1 cellular context compared by ENCODE assay signal in the genomic region with DNA sequence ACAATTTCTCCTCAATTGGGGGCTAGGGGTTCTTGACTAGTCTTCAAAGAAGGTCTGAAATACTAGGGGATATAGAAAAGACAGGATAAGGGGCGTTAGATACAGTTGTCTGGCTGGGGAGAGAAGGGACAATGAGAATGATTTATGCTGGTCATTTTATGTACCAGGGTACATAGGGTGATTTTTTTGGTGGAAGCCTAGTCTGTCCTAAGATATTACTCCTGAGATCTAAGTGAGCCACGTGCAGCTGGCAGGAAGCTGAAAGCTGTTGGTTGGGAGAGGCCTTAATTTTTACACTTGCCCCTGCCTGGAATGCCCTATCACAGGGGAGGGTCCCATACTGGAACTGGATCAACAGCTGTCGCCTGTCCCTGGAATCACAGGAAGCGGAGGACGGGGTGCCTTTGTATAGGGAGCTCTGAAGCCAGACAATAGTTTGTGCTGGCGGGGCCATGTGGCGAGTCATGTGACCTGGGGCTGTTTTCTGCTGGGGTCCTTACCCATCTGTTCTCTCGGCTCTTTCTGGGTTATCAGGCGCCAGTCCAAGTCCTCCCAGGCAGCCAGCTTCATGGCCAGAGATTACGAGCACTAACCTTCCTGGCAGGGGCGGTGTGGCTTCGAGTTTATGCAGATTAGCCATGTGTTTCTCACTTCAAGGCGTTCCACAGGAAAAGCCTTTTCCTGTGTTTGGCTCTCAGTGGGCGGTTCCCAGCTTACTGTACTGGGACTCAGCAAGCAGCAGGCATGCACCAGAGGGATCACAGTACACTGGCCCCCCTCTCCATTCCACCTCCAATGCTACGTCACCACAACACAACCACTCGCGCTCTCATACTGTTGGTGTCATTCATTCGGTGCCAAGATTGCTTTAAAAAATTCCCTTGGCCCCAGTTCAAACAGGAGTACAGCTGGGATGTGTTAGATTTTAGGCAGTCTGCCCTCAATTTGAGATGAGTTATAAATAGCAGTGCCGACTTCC.
TF ChIP-seq lines count a peak whose summit lies in the region.

No MANE protein-coding gene starts in this region.

TF ChIP-seq in K562, 482 proteins besides CTCF, POLR2A, EP300 and RAD21 (continued from another document and continues in another):
- TF ChIP-seq ZNF717 (CRISPR knock-in tag; IDR thresholded peaks at IDR 0.05) (no peak), HEY1 (CRISPR knock-in tag; IDR thresholded peaks at IDR 0.05; ENCODE audit: borderline replicate concordance) (no peak), ZNF551 (CRISPR knock-in tag; IDR thresholded peaks at IDR 0.05) (no peak), OTX1 (CRISPR knock-in tag; IDR thresholded peaks at IDR 0.05) (no peak), CHD2 (IDR thresholded peaks at IDR 0.05; ENCODE audit: low read depth, low read length) (no peak), PTTG1 (tag; IDR thresholded peaks at IDR 0.05; ENCODE audit: low read depth) (no peak), POLR2G (IDR thresholded peaks at IDR 0.05; ENCODE audit: low read depth, low read length) (0 out of 2 replicates have a peak, but pooled peaks have one; percentile 37), FOXJ3 (CRISPR knock-in tag; IDR thresholded peaks at IDR 0.05) (no peak), BDP1 (IDR thresholded peaks at IDR 0.05; ENCODE audit: insufficient read depth, insufficient read length) (no peak), SNAPC5 (CRISPR knock-in tag; IDR thresholded peaks at IDR 0.05) (no peak), CXXC5 (CRISPR knock-in tag; IDR thresholded peaks at IDR 0.05) (no peak; the same call in none of the 2 replicates), TCF3 (CRISPR knock-in tag; IDR thresholded peaks at IDR 0.05) (peak; percentile 87), ZNF197 (CRISPR knock-in tag; IDR thresholded peaks at IDR 0.05; ENCODE audit: low read depth) (no peak; the same call in 1 of the 2 replicates), ZNF699 (CRISPR knock-in tag; IDR thresholded peaks at IDR 0.05; ENCODE audit: insufficient replicate concordance) (no peak), EGR1 (conservative IDR thresholded peaks at IDR 0.05) (peak; percentile 33), ZNF263 (CRISPR knock-in tag; IDR thresholded peaks at IDR 0.05; ENCODE audit: borderline replicate concordance) (peak; percentile 34; the same call in 1 of the 2 replicates), CHCHD3 (CRISPR knock-in tag; IDR thresholded peaks at IDR 0.05) (no peak), YY1 (IDR thresholded peaks at IDR 0.05; ENCODE audit: borderline replicate concordance in 1 of 3, control insufficient read depth in 1 of 3, extremely low read depth in 1 of 3, insufficient read depth in 3 of 3, insufficient read length in 1 of 3, insufficient replicate concordance in 2 of 3, low read depth in 1 of 3, low read length in 2 of 3) (peak in 2 of 3 experiments; percentile 43 to 63), ZNF354B (CRISPR knock-in tag; IDR thresholded peaks at IDR 0.05) (no peak), SMARCC2 (IDR thresholded peaks at IDR 0.05; ENCODE audit: low read depth) (no peak), BACH1 (tag; IDR thresholded peaks at IDR 0.05) (no peak), NFATC3 (IDR thresholded peaks at IDR 0.05) (0 out of 2 replicates have a peak, but pooled peaks have one; percentile 26), ELK1 (CRISPR knock-in tag; IDR thresholded peaks at IDR 0.05) (no peak), ZNF311 (CRISPR knock-in tag; IDR thresholded peaks at IDR 0.05) (no peak), YBX1 (IDR thresholded peaks at IDR 0.05) (no peak), JUND (IDR thresholded peaks at IDR 0.05; ENCODE audit: borderline replicate concordance, low read depth, low read length) (peak; percentile 71), JUND (tag; IDR thresholded peaks at IDR 0.05; ENCODE audit: borderline replicate concordance, low read depth, low read length) (no peak), DACH1 (IDR thresholded peaks at IDR 0.05; ENCODE audit: partially characterized antibody) (peak; percentile 80), ELF2 (CRISPR knock-in tag; IDR thresholded peaks at IDR 0.05) (no peak), BRCA1 (IDR thresholded peaks at IDR 0.05) (no peak), BRCA1 (CRISPR knock-in tag; IDR thresholded peaks at IDR 0.05) (no peak), ZC3H8 (IDR thresholded peaks at IDR 0.05) (no peak), SIN3B (IDR thresholded peaks at IDR 0.05; ENCODE audit: low read depth) (no peak), U2AF1 (optimal IDR thresholded peaks at IDR 0.05; ENCODE audit: low read depth, low read length) (no peak), FOXA3 (CRISPR knock-in tag; conservative IDR thresholded peaks at IDR 0.05 in 1 of 2, IDR thresholded peaks at IDR 0.05 in 1 of 2) (peak in 1 of 2 experiments; percentile 71; a peak in 1 of 4 replicates), ZBTB17 (CRISPR knock-in tag; IDR thresholded peaks at IDR 0.05) (no peak), NFYB (IDR thresholded peaks at IDR 0.05; ENCODE audit: extremely low read depth, insufficient read length) (no peak), FUS (optimal IDR thresholded peaks at IDR 0.05; ENCODE audit: low read depth, low read length) (no peak), TOE1 (IDR thresholded peaks at IDR 0.05; ENCODE audit: borderline replicate concordance) (peak; percentile 98), TOE1 (CRISPR knock-in tag; IDR thresholded peaks at IDR 0.05; ENCODE audit: borderline replicate concordance, low read depth) (no peak), FOS (IDR thresholded peaks at IDR 0.05; ENCODE audit: extremely low read depth, insufficient read length) (peak; percentile 6), TBP (optimal IDR thresholded peaks at IDR 0.05; ENCODE audit: low read depth, low read length) (no peak), RFX5 (IDR thresholded peaks at IDR 0.05; ENCODE audit: low read depth, low read length) (no peak), SREBF2 (CRISPR knock-in tag; IDR thresholded peaks at IDR 0.05) (no peak), KLF16 (IDR thresholded peaks at IDR 0.05) (peak; percentile 71)
- TF ChIP-seq, protein P1, sequence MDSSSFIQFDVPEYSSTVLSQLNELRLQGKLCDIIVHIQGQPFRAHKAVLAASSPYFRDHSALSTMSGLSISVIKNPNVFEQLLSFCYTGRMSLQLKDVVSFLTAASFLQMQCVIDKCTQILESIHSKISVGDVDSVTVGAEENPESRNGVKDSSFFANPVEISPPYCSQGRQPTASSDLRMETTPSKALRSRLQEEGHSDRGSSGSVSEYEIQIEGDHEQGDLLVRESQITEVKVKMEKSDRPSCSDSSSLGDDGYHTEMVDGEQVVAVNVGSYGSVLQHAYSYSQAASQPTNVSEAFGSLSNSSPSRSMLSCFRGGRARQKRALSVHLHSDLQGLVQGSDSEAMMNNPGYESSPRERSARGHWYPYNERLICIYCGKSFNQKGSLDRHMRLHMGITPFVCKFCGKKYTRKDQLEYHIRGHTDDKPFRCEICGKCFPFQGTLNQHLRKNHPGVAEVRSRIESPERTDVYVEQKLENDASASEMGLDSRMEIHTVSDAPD (CRISPR knock-in tag; IDR thresholded peaks at IDR 0.05): peak; percentile 66
- TF ChIP-seq, protein P2, sequence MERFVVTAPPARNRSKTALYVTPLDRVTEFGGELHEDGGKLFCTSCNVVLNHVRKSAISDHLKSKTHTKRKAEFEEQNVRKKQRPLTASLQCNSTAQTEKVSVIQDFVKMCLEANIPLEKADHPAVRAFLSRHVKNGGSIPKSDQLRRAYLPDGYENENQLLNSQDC (CRISPR knock-in tag; IDR thresholded peaks at IDR 0.05): no peak
- TF ChIP-seq, protein P3, sequence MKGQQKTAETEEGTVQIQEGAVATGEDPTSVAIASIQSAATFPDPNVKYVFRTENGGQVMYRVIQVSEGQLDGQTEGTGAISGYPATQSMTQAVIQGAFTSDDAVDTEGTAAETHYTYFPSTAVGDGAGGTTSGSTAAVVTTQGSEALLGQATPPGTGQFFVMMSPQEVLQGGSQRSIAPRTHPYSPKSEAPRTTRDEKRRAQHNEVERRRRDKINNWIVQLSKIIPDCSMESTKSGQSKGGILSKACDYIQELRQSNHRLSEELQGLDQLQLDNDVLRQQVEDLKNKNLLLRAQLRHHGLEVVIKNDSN (CRISPR knock-in tag; IDR thresholded peaks at IDR 0.05): peak; percentile 94
- TF ChIP-seq, protein P4, sequence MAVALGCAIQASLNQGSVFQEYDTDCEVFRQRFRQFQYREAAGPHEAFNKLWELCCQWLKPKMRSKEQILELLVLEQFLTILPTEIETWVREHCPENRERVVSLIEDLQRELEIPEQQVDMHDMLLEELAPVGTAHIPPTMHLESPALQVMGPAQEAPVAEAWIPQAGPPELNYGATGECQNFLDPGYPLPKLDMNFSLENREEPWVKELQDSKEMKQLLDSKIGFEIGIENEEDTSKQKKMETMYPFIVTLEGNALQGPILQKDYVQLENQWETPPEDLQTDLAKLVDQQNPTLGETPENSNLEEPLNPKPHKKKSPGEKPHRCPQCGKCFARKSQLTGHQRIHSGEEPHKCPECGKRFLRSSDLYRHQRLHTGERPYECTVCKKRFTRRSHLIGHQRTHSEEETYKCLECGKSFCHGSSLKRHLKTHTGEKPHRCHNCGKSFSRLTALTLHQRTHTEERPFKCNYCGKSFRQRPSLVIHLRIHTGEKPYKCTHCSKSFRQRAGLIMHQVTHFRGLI (CRISPR knock-in tag; IDR thresholded peaks at IDR 0.05): no peak
- TF ChIP-seq, protein P5, sequence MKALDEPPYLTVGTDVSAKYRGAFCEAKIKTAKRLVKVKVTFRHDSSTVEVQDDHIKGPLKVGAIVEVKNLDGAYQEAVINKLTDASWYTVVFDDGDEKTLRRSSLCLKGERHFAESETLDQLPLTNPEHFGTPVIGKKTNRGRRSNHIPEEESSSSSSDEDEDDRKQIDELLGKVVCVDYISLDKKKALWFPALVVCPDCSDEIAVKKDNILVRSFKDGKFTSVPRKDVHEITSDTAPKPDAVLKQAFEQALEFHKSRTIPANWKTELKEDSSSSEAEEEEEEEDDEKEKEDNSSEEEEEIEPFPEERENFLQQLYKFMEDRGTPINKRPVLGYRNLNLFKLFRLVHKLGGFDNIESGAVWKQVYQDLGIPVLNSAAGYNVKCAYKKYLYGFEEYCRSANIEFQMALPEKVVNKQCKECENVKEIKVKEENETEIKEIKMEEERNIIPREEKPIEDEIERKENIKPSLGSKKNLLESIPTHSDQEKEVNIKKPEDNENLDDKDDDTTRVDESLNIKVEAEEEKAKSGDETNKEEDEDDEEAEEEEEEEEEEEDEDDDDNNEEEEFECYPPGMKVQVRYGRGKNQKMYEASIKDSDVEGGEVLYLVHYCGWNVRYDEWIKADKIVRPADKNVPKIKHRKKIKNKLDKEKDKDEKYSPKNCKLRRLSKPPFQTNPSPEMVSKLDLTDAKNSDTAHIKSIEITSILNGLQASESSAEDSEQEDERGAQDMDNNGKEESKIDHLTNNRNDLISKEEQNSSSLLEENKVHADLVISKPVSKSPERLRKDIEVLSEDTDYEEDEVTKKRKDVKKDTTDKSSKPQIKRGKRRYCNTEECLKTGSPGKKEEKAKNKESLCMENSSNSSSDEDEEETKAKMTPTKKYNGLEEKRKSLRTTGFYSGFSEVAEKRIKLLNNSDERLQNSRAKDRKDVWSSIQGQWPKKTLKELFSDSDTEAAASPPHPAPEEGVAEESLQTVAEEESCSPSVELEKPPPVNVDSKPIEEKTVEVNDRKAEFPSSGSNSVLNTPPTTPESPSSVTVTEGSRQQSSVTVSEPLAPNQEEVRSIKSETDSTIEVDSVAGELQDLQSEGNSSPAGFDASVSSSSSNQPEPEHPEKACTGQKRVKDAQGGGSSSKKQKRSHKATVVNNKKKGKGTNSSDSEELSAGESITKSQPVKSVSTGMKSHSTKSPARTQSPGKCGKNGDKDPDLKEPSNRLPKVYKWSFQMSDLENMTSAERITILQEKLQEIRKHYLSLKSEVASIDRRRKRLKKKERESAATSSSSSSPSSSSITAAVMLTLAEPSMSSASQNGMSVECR (CRISPR knock-in tag; IDR thresholded peaks at IDR 0.05): peak; percentile 64; the same call in 1 of the 2 replicates
- TF ChIP-seq, protein P6, sequence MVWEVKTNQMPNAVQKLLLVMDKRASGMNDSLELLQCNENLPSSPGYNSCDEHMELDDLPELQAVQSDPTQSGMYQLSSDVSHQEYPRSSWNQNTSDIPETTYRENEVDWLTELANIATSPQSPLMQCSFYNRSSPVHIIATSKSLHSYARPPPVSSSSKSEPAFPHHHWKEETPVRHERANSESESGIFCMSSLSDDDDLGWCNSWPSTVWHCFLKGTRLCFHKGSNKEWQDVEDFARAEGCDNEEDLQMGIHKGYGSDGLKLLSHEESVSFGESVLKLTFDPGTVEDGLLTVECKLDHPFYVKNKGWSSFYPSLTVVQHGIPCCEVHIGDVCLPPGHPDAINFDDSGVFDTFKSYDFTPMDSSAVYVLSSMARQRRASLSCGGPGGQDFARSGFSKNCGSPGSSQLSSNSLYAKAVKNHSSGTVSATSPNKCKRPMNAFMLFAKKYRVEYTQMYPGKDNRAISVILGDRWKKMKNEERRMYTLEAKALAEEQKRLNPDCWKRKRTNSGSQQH (CRISPR knock-in tag; IDR thresholded peaks at IDR 0.05): peak; percentile 84; the same call in 1 of the 2 replicates
- TF ChIP-seq, protein P7, sequence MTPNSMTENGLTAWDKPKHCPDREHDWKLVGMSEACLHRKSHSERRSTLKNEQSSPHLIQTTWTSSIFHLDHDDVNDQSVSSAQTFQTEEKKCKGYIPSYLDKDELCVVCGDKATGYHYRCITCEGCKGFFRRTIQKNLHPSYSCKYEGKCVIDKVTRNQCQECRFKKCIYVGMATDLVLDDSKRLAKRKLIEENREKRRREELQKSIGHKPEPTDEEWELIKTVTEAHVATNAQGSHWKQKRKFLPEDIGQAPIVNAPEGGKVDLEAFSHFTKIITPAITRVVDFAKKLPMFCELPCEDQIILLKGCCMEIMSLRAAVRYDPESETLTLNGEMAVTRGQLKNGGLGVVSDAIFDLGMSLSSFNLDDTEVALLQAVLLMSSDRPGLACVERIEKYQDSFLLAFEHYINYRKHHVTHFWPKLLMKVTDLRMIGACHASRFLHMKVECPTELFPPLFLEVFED (CRISPR knock-in tag; conservative IDR thresholded peaks at IDR 0.05): no peak
- TF ChIP-seq, protein P8, sequence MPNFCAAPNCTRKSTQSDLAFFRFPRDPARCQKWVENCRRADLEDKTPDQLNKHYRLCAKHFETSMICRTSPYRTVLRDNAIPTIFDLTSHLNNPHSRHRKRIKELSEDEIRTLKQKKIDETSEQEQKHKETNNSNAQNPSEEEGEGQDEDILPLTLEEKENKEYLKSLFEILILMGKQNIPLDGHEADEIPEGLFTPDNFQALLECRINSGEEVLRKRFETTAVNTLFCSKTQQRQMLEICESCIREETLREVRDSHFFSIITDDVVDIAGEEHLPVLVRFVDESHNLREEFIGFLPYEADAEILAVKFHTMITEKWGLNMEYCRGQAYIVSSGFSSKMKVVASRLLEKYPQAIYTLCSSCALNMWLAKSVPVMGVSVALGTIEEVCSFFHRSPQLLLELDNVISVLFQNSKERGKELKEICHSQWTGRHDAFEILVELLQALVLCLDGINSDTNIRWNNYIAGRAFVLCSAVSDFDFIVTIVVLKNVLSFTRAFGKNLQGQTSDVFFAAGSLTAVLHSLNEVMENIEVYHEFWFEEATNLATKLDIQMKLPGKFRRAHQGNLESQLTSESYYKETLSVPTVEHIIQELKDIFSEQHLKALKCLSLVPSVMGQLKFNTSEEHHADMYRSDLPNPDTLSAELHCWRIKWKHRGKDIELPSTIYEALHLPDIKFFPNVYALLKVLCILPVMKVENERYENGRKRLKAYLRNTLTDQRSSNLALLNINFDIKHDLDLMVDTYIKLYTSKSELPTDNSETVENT (CRISPR knock-in tag; IDR thresholded peaks at IDR 0.05): no peak
